Comparison of ENCODE assay signal across 9 cellular contexts in genomic region chr10:32955790-32956189, GRCh38. TPM values are rescaled to one million over a fixed set of nuclear protein-coding genes. Genes with fewer than 3 reads are reported as not detected.
DNase-seq lines count a peak whose midpoint lies in the region; ATAC-seq, FAIRE-seq and TF ChIP-seq lines count a peak whose summit lies in the region.
"Had no signal": no experiment of that assay in that cellular context is flagged by ENCODE, and none has a peak within 500 bp of the region (broad histone marks: within the 10 kb centered on the region; RNA-seq: fewer than 3 reads in every experiment).

No MANE protein-coding gene starts in this region.

- H2AFZ ChIP-seq in SK-N-SH (ENCODE audit: low read depth): no peak overlapping the region

- H3K9ac ChIP-seq in SK-N-SH (peak overlapping the region; percentile 87; the same call in 1 of the 2 replicates), adipocyte (ENCODE audit: low read length) (peak overlapping the region; percentile 100), iPS-18a (ENCODE audit: low read length) (no peak overlapping the region)

- intact Hi-C loops in spleen (cut with DNase I; ENCODE audit: low total_unique reads): no loop called here

- POLR2A ChIA-PET in SK-N-SH (lab: Yijun Ruan, JAX): interaction anchor here (1.3 kb wide), 1 partner anchor 25 kb away, joined by 8 read pairs; no protein-coding TSS in a partner anchor

- H3K36me3 ChIP-seq in SK-N-SH (replicated peaks in 1 of 2; ENCODE audit: control insufficient read depth in 1 of 2, insufficient read depth in 2 of 2, low read length in 1 of 2) (peaks cover 12 to 22% of the 10 kb centered on the region in 2 experiments), adipocyte (ENCODE audit: control insufficient read depth, insufficient read depth, low read length, severe bottlenecking) (peaks cover 3% of the 10 kb centered on the region), iPS-18a (ENCODE audit: control insufficient read depth, low read depth, low read length) (peaks cover 3% of the 10 kb centered on the region), spleen (no peaks in the 10 kb centered on the region), tibial nerve (no peaks in the 10 kb centered on the region)

- peak overlapping the region; percentile 78 for H3K4me2 ChIP-seq in SK-N-SH

- H3K9me3 ChIP-seq in SK-N-SH (no peaks in the 10 kb centered on the region), adipocyte (ENCODE audit: control insufficient read depth, low read length) (no peaks in the 10 kb centered on the region), iPS-18a (ENCODE audit: control insufficient read depth, low read depth, low read length) (no peaks in the 10 kb centered on the region), spleen (no peaks in the 10 kb centered on the region), tibial nerve (no peaks in the 10 kb centered on the region)

- no peak for TF ChIP-seq EP300 in SK-N-SH (IDR thresholded peaks at IDR 0.05; ENCODE audit: borderline replicate concordance in 1 of 2, low read depth in 1 of 2, low read length in 1 of 2)
- TF ChIP-seq EP300 in tibial nerve (IDR thresholded peaks at IDR 0.05): no peak

- peaks cover 93% of the 10 kb centered on the region for H3K79me2 ChIP-seq in SK-N-SH (ENCODE audit: insufficient read depth)

- no peak for TF ChIP-seq POLR2A in spleen (IDR thresholded peaks at IDR 0.05)
- TF ChIP-seq POLR2A in tibial nerve (IDR thresholded peaks at IDR 0.05): no peak

- peaks cover 31% of the 10 kb centered on the region for H3F3A ChIP-seq in SK-N-SH (replicated peaks; ENCODE audit: insufficient read depth)

- no peak for TF ChIP-seq RAD21 in SK-N-SH (IDR thresholded peaks at IDR 0.05; ENCODE audit: low read length)

- FAIRE-seq in HTR-8/SVneo (lab: Jason Lieb, UNC): no peak

- H3K27me3 ChIP-seq in SK-N-SH (ENCODE audit: insufficient read depth): no peaks in the 10 kb centered on the region
- H3K27me3 ChIP-seq in adipocyte (replicated peaks; ENCODE audit: control insufficient read depth, insufficient read depth, low read length): no peaks in the 10 kb centered on the region
- H3K27me3 ChIP-seq in iPS-18a (ENCODE audit: control insufficient read depth, insufficient read depth, low read length): no peaks in the 10 kb centered on the region
- H3K27me3 ChIP-seq in spleen (replicated peaks in 1 of 7): no peaks in the 10 kb centered on the region
- H3K27me3 ChIP-seq in tibial nerve: no peaks in the 10 kb centered on the region

- CTCF ChIA-PET in SK-N-SH (lab: Yijun Ruan, JAX): interaction anchor here (2.2 kb wide), 1 partner anchor 53 kb away, joined by 10 read pairs; no protein-coding TSS in a partner anchor

- H4K20me1 ChIP-seq in SK-N-SH (ENCODE audit: insufficient read depth): peaks cover 68% of the 10 kb centered on the region

- WGBS in SK-N-SH (ENCODE audit: low lambda C conversion rate): 9% methylated on average over 1 of the region's 1 CpG
- WGBS in spleen, 5 donors: 8 to 34% (median 14%) methylated on average over 1 of the region's 1 CpG
- 12 to 13% methylated on average over 1 of the region's 1 CpG for WGBS in tibial nerve, 2 donors

- H3K4me3 ChIP-seq in SK-N-SH (ENCODE audit: low read depth in 2 of 2, low read length in 1 of 2): peak overlapping the region; percentile 77 to 95; a peak in 3 of 4 replicates
- H3K4me3 ChIP-seq in adipocyte (ENCODE audit: low read length): peak overlapping the region; percentile 93
- peak overlapping the region; percentile 78 for H3K4me3 ChIP-seq in iPS-18a (ENCODE audit: low read length)
- peak overlapping the region in 6 of 8 donors; percentile 69 to 94 (median 82) for H3K4me3 ChIP-seq in spleen
- peak overlapping the region in 1 of 4 donors; percentile 82 for H3K4me3 ChIP-seq in tibial nerve

- H3K9me2 ChIP-seq in SK-N-SH: no peaks in the 10 kb centered on the region

- ATAC-seq in SK-N-SH treated with all-trans-retinoic acid at 6 μM for 48 hours: no peak
- ATAC-seq in GM21367 (IDR thresholded peaks at IDR 0.05; ENCODE audit: unreplicated experiment): no peak

- TF ChIP-seq CTCF in SK-N-SH (IDR thresholded peaks at IDR 0.05) (no peak), spleen (IDR thresholded peaks at IDR 0.05 in 8 of 11, conservative IDR thresholded peaks at IDR 0.05 in 3 of 11) (no peak), tibial nerve (IDR thresholded peaks at IDR 0.05) (no peak)

- H3K4me1 ChIP-seq in SK-N-SH (ENCODE audit: control insufficient read depth in 1 of 2, insufficient read depth in 2 of 2, low read depth in 1 of 2, low read length in 1 of 2): peaks cover 17 to 32% of the 10 kb centered on the region in 2 experiments; a peak in 3 of 4 replicates
- peaks cover 54% of the 10 kb centered on the region for H3K4me1 ChIP-seq in adipocyte (ENCODE audit: control insufficient read depth, insufficient read depth, low read length)
- H3K4me1 ChIP-seq in iPS-18a (ENCODE audit: control insufficient read depth, low read depth, low read length): peaks cover 75% of the 10 kb centered on the region
- peaks cover 44 to 89% (median 77%) of the 10 kb centered on the region in 6 donors for H3K4me1 ChIP-seq in spleen
- peaks cover 0 to 73% (median 40%) of the 10 kb centered on the region in 4 donors for H3K4me1 ChIP-seq in tibial nerve

- H3K27ac ChIP-seq in SK-N-SH (ENCODE audit: low read depth in 2 of 2, low read length in 1 of 2) (peak overlapping the region in 1 of 2 experiments; percentile 67; a peak in 2 of 4 replicates), iPS-18a (ENCODE audit: low read length) (no peak overlapping the region), spleen (peak overlapping the region in 7 of 8 donors; percentile 30 to 95 (median 94)), tibial nerve (peak overlapping the region in 2 of 4 donors; percentile 5 to 92)
- H3K27ac ChIP-seq: 22Rv1 had no signal

- DNase-seq in SK-N-SH (no peak), adipocyte (ENCODE audit: low read depth) (no peak), spleen (no peak), HTR-8/SVneo (ENCODE audit: insufficient read length, low spot score) (no peak), tibial nerve (ENCODE audit: low spot score in 2 of 2) (no peak)

TF ChIP-seq in SK-N-SH, 30 proteins besides CTCF, POLR2A, EP300 and RAD21:
- TF ChIP-seq SIN3A (IDR thresholded peaks at IDR 0.05; ENCODE audit: borderline replicate concordance, low read depth, low read length): no peak
- TF ChIP-seq TEAD4 (IDR thresholded peaks at IDR 0.05; ENCODE audit: borderline replicate concordance, insufficient read depth): no peak
- no peak for TF ChIP-seq MEF2A (IDR thresholded peaks at IDR 0.05; ENCODE audit: borderline replicate concordance, low read depth)
- TF ChIP-seq TCF12 (IDR thresholded peaks at IDR 0.05): no peak
- TF ChIP-seq FOXM1 (IDR thresholded peaks at IDR 0.05; ENCODE audit: low read depth): no peak
- no peak for TF ChIP-seq FOXJ3 (CRISPR knock-in tag; IDR thresholded peaks at IDR 0.05)

TF ChIP-seq in SK-N-SH treated with all-trans-retinoic acid at 6 μM for 48 hours, 23 proteins besides CTCF, POLR2A, EP300 and RAD21:
- TF ChIP-seq TSHZ2 (CRISPR knock-in tag; IDR thresholded peaks at IDR 0.05) (no peak), ZNF8 (CRISPR knock-in tag; IDR thresholded peaks at IDR 0.05) (no peak), ISL1 (CRISPR knock-in tag; IDR thresholded peaks at IDR 0.05) (no peak), PPARA (CRISPR knock-in tag; IDR thresholded peaks at IDR 0.05; ENCODE audit: borderline replicate concordance) (no peak), CSRNP3 (CRISPR knock-in tag; IDR thresholded peaks at IDR 0.05) (no peak), GLIS3 (CRISPR knock-in tag; IDR thresholded peaks at IDR 0.05) (no peak), ZNF565 (CRISPR knock-in tag; conservative IDR thresholded peaks at IDR 0.05; ENCODE audit: low read depth) (no peak), TOX (CRISPR knock-in tag; IDR thresholded peaks at IDR 0.05; ENCODE audit: borderline replicate concordance) (no peak)

RNA-seq across cellular contexts. Expression of gene ITGB1, which starts 2.2 kb away (rescaled TPM):
- polyA plus RNA-seq in SK-N-SH (2012; rRNA removed) (666 and 846 TPM in 2 replicates), spleen (10 to 100 TPM; 31.5 to 65.3 (median 54.3) TPM)
- 1,012 and 1,342 TPM in 2 replicates for polyA plus RNA-seq in SK-N-SH (2012; cell fraction: cytosol; rRNA removed)
- polyA plus RNA-seq in SK-N-SH (2012; cell fraction: nucleus; rRNA removed): 162 and 438 TPM in 2 replicates
- total RNA-seq in spleen (100 to 1,000 TPM; 242 to 555 (median 365) TPM), tibial nerve (100 to 1,000 TPM; 288 to 483 (median 404) TPM)
